ENCODE assay signal across 8 cellular contexts in genomic region chr12:101697197-101697929, GRCh38. TPM values are rescaled to one million over a fixed set of nuclear protein-coding genes. Genes with fewer than 3 reads are reported as not detected.
DNase-seq lines count a peak whose midpoint lies in the region; ATAC-seq and TF ChIP-seq lines count a peak whose summit lies in the region.

TSS of gene CHPT1 (plus strand) at chr12:101697640. CDS start at chr12:101697862, 222 bp downstream.

- 3% methylated on average over 24 of the region's 80 CpGs for WGBS in SK-N-SH (ENCODE audit: low lambda C conversion rate)

- no peaks in the 10 kb centered on the region for H3K9me3 ChIP-seq in DND-41 (ENCODE audit: insufficient read depth, low read length, severe bottlenecking)
- no peaks in the 10 kb centered on the region for H3K9me3 ChIP-seq in SK-N-SH
- H3K9me3 ChIP-seq in upper lobe of right lung, result no peaks in the 10 kb centered on the region

- H3K36me3 ChIP-seq in DND-41 (ENCODE audit: insufficient read depth, low read length) (no peaks in the 10 kb centered on the region; the same call in 1 of the 2 replicates), SK-N-SH (replicated peaks in 1 of 2; ENCODE audit: control insufficient read depth in 1 of 2, insufficient read depth in 2 of 2, low read length in 1 of 2) (no peaks in the 10 kb centered on the region), upper lobe of right lung (no peaks in the 10 kb centered on the region)

- no peak for TF ChIP-seq EP300 in SK-N-SH (IDR thresholded peaks at IDR 0.05; ENCODE audit: borderline replicate concordance in 1 of 2, low read depth in 1 of 2, low read length in 1 of 2)

- H3K4me1 ChIP-seq in DND-41 (ENCODE audit: insufficient read depth, low read length), result peaks cover 32% of the 10 kb centered on the region
- peaks cover 0 to 11% of the 10 kb centered on the region in 2 experiments; a peak in 2 of 4 replicates for H3K4me1 ChIP-seq in SK-N-SH (ENCODE audit: control insufficient read depth in 1 of 2, insufficient read depth in 2 of 2, low read depth in 1 of 2, low read length in 1 of 2)
- peaks cover 24% of the 10 kb centered on the region for H3K4me1 ChIP-seq in upper lobe of right lung

- H3K9ac ChIP-seq in DND-41 (ENCODE audit: low read depth, low read length) (peak within 1 kb of the TSS; percentile 91), SK-N-SH (peak within 1 kb of the TSS; percentile 57)

- ATAC-seq in DND-41 (ENCODE audit: insufficient read depth, low read depth), result peak; percentile 88
- peak; percentile 69 for ATAC-seq in GM21529 (IDR thresholded peaks at IDR 0.05; ENCODE audit: unreplicated experiment)
- peak; percentile 74 for ATAC-seq in Right ventricle myocardium superior (ENCODE audit: poor library complexity)
- peak; percentile 83 for ATAC-seq in upper lobe of right lung

- H4K20me1 ChIP-seq in DND-41 (ENCODE audit: insufficient read depth, low read length) (no peaks in the 10 kb centered on the region; the same call in 1 of the 2 replicates), SK-N-SH (ENCODE audit: insufficient read depth) (no peaks in the 10 kb centered on the region)

- no peaks in the 10 kb centered on the region for H3K9me2 ChIP-seq in SK-N-SH

- POLR2A ChIA-PET in SK-N-SH (lab: Yijun Ruan, JAX), result no interaction called here

- peak within 1 kb of the TSS; percentile 64 to 99 for H3K4me3 ChIP-seq in DND-41 (ENCODE audit: low read depth in 1 of 2, low read length in 2 of 2)
- peak within 1 kb of the TSS; percentile 76 for H3K4me3 ChIP-seq in Jurkat, Clone E6-1 (ENCODE audit: low read length)
- H3K4me3 ChIP-seq in SK-N-SH (ENCODE audit: low read depth in 2 of 2, low read length in 1 of 2), result peak within 1 kb of the TSS; percentile 68 to 89
- H3K4me3 ChIP-seq in upper lobe of right lung, result peak within 1 kb of the TSS; percentile 92

- H3K79me2 ChIP-seq in DND-41 (ENCODE audit: insufficient read depth, low read length), result peaks cover 7% of the 10 kb centered on the region
- H3K79me2 ChIP-seq in SK-N-SH (ENCODE audit: insufficient read depth), result peaks cover 21% of the 10 kb centered on the region; the same call in 1 of the 2 replicates

- H3K4me2 ChIP-seq in DND-41 (ENCODE audit: insufficient read depth, low read length) (peak within 1 kb of the TSS; percentile 97), SK-N-SH (peak within 1 kb of the TSS; percentile 82)

- H3K27me3 ChIP-seq in DND-41 (ENCODE audit: insufficient read depth, low read length, poor library complexity) (peaks cover 3% of the 10 kb centered on the region), SK-N-SH (ENCODE audit: insufficient read depth) (no peaks in the 10 kb centered on the region), upper lobe of right lung (no peaks in the 10 kb centered on the region)

- intact Hi-C loops in Right ventricle myocardium superior (cut with DNase I), result no loop called here
- intact Hi-C loops in posterior cingulate gyrus (cut with DNase I), result no loop called here
- intact Hi-C loops in upper lobe of right lung (cut with DNase I), result no loop called here

- DNase-seq in DND-41, result peak; percentile 55
- no peak for DNase-seq in Jurkat, Clone E6-1 (ENCODE audit: low read depth, low spot score)
- peak; percentile 92 for DNase-seq in SK-N-SH
- peak; percentile 54 for DNase-seq in activated naive CD4-positive, alpha-beta T cell treated with anti-CD3 and anti-CD28 coated beads, Interleukin-2, amount 50 U/mL, for 16 hours
- DNase-seq in Right ventricle myocardium superior, result peak; percentile 88
- DNase-seq in posterior cingulate gyrus, result peak; percentile 32 to 93 (median 53)
- DNase-seq in upper lobe of right lung, result peak; percentile 88

- CTCF ChIA-PET in SK-N-SH (lab: Yijun Ruan, JAX), result no interaction called here

- H2AFZ ChIP-seq in DND-41 (ENCODE audit: low read depth, low read length) (peak within 1 kb of the TSS; percentile 91), SK-N-SH (ENCODE audit: low read depth) (peak within 1 kb of the TSS; percentile 97; the same call in 1 of the 2 replicates)

- H3K27ac ChIP-seq in DND-41 (ENCODE audit: low read length) (peak within 1 kb of the TSS; percentile 69), SK-N-SH (ENCODE audit: low read depth in 2 of 2, low read length in 1 of 2) (peak within 1 kb of the TSS in 1 of 2 experiments; percentile 43; a peak in 3 of 4 replicates), upper lobe of right lung (peak within 1 kb of the TSS; percentile 92)

- TF ChIP-seq RAD21 in SK-N-SH (IDR thresholded peaks at IDR 0.05; ENCODE audit: low read length), result no peak

- H3F3A ChIP-seq in SK-N-SH (replicated peaks; ENCODE audit: insufficient read depth), result peaks cover 3% of the 10 kb centered on the region

- TF ChIP-seq CTCF in DND-41 (IDR thresholded peaks at IDR 0.05; ENCODE audit: borderline replicate concordance, extremely low read depth, low read length, poor library complexity, severe bottlenecking) (no peak), SK-N-SH (IDR thresholded peaks at IDR 0.05) (no peak), upper lobe of right lung (IDR thresholded peaks at IDR 0.05) (no peak)

TF ChIP-seq in SK-N-SH, 30 proteins besides CTCF, POLR2A, EP300 and RAD21:
- TF ChIP-seq GATA2 (CRISPR knock-in tag; IDR thresholded peaks at IDR 0.05) (peak; percentile 15; the same call in 1 of the 2 replicates), TCF12 (IDR thresholded peaks at IDR 0.05) (no peak)

RNA-seq across cellular contexts. Expression of gene CHPT1, which starts in this region (rescaled TPM):
- polyA plus RNA-seq in Jurkat, Clone E6-1 (2012; ENCODE audit: insufficient read depth, insufficient read length), result 28.9 TPM
- polyA plus RNA-seq in SK-N-SH (2012; rRNA removed), result 12.0 and 13.2 TPM in 2 replicates
- 15.9 and 19.3 TPM in 2 replicates for polyA plus RNA-seq in SK-N-SH (2012; cell fraction: cytosol; rRNA removed)
- 3.4 and 8.4 TPM in 2 replicates for polyA plus RNA-seq in SK-N-SH (2012; cell fraction: nucleus; rRNA removed)
- 139 TPM for total RNA-seq in Right ventricle myocardium superior
- total RNA-seq in upper lobe of right lung, result 71.4 TPM
